23 cellular contexts compared by ENCODE assay signal in genomic region chr10:131855396-131855762, GRCh38.
"Had no signal": no experiment of that assay in that cellular context is flagged by ENCODE, and none has a peak within 500 bp of the region (broad histone marks: within the 10 kb centered on the region; RNA-seq: fewer than 3 reads in every experiment).

No MANE protein-coding gene starts in this region.

- DNase-seq: activated B cell treated with CpG ODN at 0.5 μM for 24 hours; activated CD4-positive, alpha-beta T cell treated with anti-CD3 and anti-CD28 coated beads for 36 hours; activated CD4-positive, alpha-beta T cell treated with anti-CD3 and anti-CD28 coated beads, Interleukin-2, amount 50 U/mL, for 48 hours; activated CD8-positive, alpha-beta memory T cell treated with anti-CD3 and anti-CD28 coated beads, Interleukin-2, amount 50 U/mL, for 48 hours; activated naive CD4-positive, alpha-beta T cell; activated naive CD8-positive, alpha-beta T cell treated with anti-CD3 and anti-CD28 coated beads, Interleukin-2, amount 10 ng/mL, durations not matched to agents 7 days and 5 days; activated T-cell treated with anti-CD3 and anti-CD28 coated beads, Interleukin-2, amount 50 U/mL, for 4 hours; amniotic stem cell; cerebellar nuclear complex; cortex of kidney; foreskin melanocyte; immature natural killer cell; mesenchymal stem cell; nephron progenitor cell; occipital lobe; stimulated activated CD4-positive, alpha-beta T cell treated with anti-CD3 and anti-CD28 coated beads, Interleukin-4, amount 100 ng/mL, for 24 hours; stimulated activated naive CD4-positive, alpha-beta T cell treated with Interleukin-2 at 50 U/mL for 16 hours; SW 1271; T-helper 17 cell; thyroid gland had no signal

- H3K9me3 ChIP-seq: mucosa of descending colon, thyroid gland had no signal

- H3K4me1 ChIP-seq: thyroid gland had no signal

- H3K36me3 ChIP-seq: thyroid gland had no signal

- ATAC-seq: activated CD4-positive, alpha-beta T cell treated with anti-CD3 and anti-CD28 coated beads for 36 hours; activated T-cell treated with anti-CD3 and anti-CD28 coated beads, Interleukin-2, amount 50 U/mL, for 4 hours; esophagus mucosa; mucosa of descending colon; T-helper 17 cell had no signal

- H3K27ac ChIP-seq: hepatocyte, thyroid gland had no signal

- H3K27me3 ChIP-seq: hepatocyte, thyroid gland had no signal

- H3K4me3 ChIP-seq: hepatocyte, mucosa of descending colon, thyroid gland had no signal
